In genomic region chr3:113625724-113626348, GRCh38 we compare ENCODE assay signal across 10 cellular contexts.
DNase-seq lines count a peak whose midpoint lies in the region; ATAC-seq and TF ChIP-seq lines count a peak whose summit lies in the region.
"Had no signal": no experiment of that assay in that cellular context is flagged by ENCODE, and none has a peak within 500 bp of the region (broad histone marks: within the 10 kb centered on the region; RNA-seq: fewer than 3 reads in every experiment).

No MANE protein-coding gene starts in this region.

- in situ Hi-C loops in GM23248 (cut with MboI), result no loop called here

- peaks cover 16% of the 10 kb centered on the region for H3K4me1 Mint-ChIP-seq in CD4-positive, alpha-beta T cell (ENCODE audit: low read depth)
- H3K4me1 Mint-ChIP-seq in activated B cell treated with CpG ODN at 0.5 μM for 24 hours (peaks cover 48% of the 10 kb centered on the region), neural crest cell (no peaks in the 10 kb centered on the region)

- WGBS in GM23248 (ENCODE audit: low coverage in 1 of 2, low lambda C conversion rate in 2 of 2, missing lambda C conversion rate in 2 of 2), 2 experiments, result 75 to 78% methylated on average over 12 of the region's 12 CpGs

- no peak overlapping the region for H3K9ac ChIP-seq in GM23248

- H3F3A ChIP-seq in GM23248 (ENCODE audit: insufficient read depth), result no peaks in the 10 kb centered on the region

- no peaks in the 10 kb centered on the region for H3K9me3 Mint-ChIP-seq in CD4-positive, alpha-beta T cell
- no peaks in the 10 kb centered on the region for H3K9me3 Mint-ChIP-seq in activated B cell treated with CpG ODN at 0.5 μM for 24 hours
- no peaks in the 10 kb centered on the region for H3K9me3 Mint-ChIP-seq in neural crest cell
- H3K9me3 Mint-ChIP-seq: CD4-positive, CD25-positive, alpha-beta regulatory T cell had no signal

- H3K27ac ChIP-seq in CD4-positive, alpha-beta T cell (ENCODE audit: low read depth, low read length), result no peak overlapping the region
- no peak overlapping the region for H3K27ac ChIP-seq in GM23248
- H3K27ac ChIP-seq: suprapubic skin had no signal

- H3K4me2 ChIP-seq in GM23248 (ENCODE audit: unreplicated experiment), result no peak overlapping the region

- no peak for ATAC-seq in CD4-positive, alpha-beta T cell (ENCODE audit: poor library complexity)
- ATAC-seq in activated B cell treated with CpG ODN at 0.5 μM for 24 hours (ENCODE audit: low read depth) (no peak), HG03432 (IDR thresholded peaks at IDR 0.05; ENCODE audit: unreplicated experiment) (no peak)

- no peaks in the 10 kb centered on the region for H3K9me3 ChIP-seq in CD4-positive, alpha-beta T cell (ENCODE audit: control insufficient read depth, low read length)
- H3K9me3 ChIP-seq in GM23248 (ENCODE audit: low read depth), result no peaks in the 10 kb centered on the region
- H3K9me3 ChIP-seq: suprapubic skin had no signal

- no peaks in the 10 kb centered on the region for H3K27me3 Mint-ChIP-seq in CD4-positive, alpha-beta T cell
- H3K27me3 Mint-ChIP-seq in activated B cell treated with CpG ODN at 0.5 μM for 24 hours (no peaks in the 10 kb centered on the region), neural crest cell (ENCODE audit: low read depth) (peaks cover 34% of the 10 kb centered on the region)
- H3K27me3 Mint-ChIP-seq: CD4-positive, CD25-positive, alpha-beta regulatory T cell had no signal

- CTCF ChIA-PET in CD4-positive, alpha-beta T cell (lab: Charles Lee), result no interaction called here
- CTCF ChIA-PET in activated B cell treated with CpG ODN at 0.5 μM for 24 hours (lab: Charles Lee), result interaction anchor here (1.0 to 1.4 kb wide), 5 partner anchors 18 to 286 kb away, joined by 3 to 5 read pairs (median 3); partner anchors contain the start of gene USF3

- POLR2A ChIA-PET in CD4-positive, alpha-beta T cell (lab: Charles Lee), result no interaction called here
- POLR2A ChIA-PET in activated B cell treated with CpG ODN at 0.5 μM for 24 hours (lab: Charles Lee), result interaction anchor here (0.6 to 1.5 kb wide), 5 partner anchors 33 to 843 kb away, joined by 3 to 14 read pairs (median 3); partner anchors contain the start of genes SPICE1 and USF3

- no peaks in the 10 kb centered on the region for H3K36me3 ChIP-seq in GM23248 (ENCODE audit: low read depth)
- H3K36me3 ChIP-seq: suprapubic skin had no signal

- H3K9me2 ChIP-seq in GM23248 (ENCODE audit: insufficient read depth), result no peaks in the 10 kb centered on the region

- H3K4me3 ChIP-seq in GM23248, result no peak overlapping the region
- H3K4me3 ChIP-seq: suprapubic skin had no signal

- no peaks in the 10 kb centered on the region for H4K20me1 ChIP-seq in GM23248 (ENCODE audit: insufficient read depth)

- peaks cover 84% of the 10 kb centered on the region for H3K36me3 Mint-ChIP-seq in CD4-positive, alpha-beta T cell (ENCODE audit: low read depth)
- H3K36me3 Mint-ChIP-seq in activated B cell treated with CpG ODN at 0.5 μM for 24 hours (ENCODE audit: low read depth) (peaks cover 60% of the 10 kb centered on the region), neural crest cell (ENCODE audit: low read depth) (no peaks in the 10 kb centered on the region)

- H3K4me1 ChIP-seq in GM23248 (ENCODE audit: insufficient read depth), result no peaks in the 10 kb centered on the region
- H3K4me1 ChIP-seq: suprapubic skin had no signal

- H3K4me3 Mint-ChIP-seq in CD4-positive, alpha-beta T cell, result no peak overlapping the region
- H3K4me3 Mint-ChIP-seq in activated B cell treated with CpG ODN at 0.5 μM for 24 hours (peak overlapping the region; percentile 84), neural crest cell (no peak overlapping the region)
- H3K4me3 Mint-ChIP-seq: CD4-positive, CD25-positive, alpha-beta regulatory T cell had no signal

- H3K27me3 ChIP-seq in CD4-positive, alpha-beta T cell (ENCODE audit: control insufficient read depth, insufficient read depth, low read length), result no peaks in the 10 kb centered on the region
- peaks cover 10% of the 10 kb centered on the region for H3K27me3 ChIP-seq in GM23248 (replicated peaks; ENCODE audit: insufficient read depth)
- H3K27me3 ChIP-seq: suprapubic skin had no signal

- no peaks in the 10 kb centered on the region for H3K79me2 ChIP-seq in GM23248 (ENCODE audit: insufficient read depth)

- no peak for TF ChIP-seq CTCF in CD4-positive, alpha-beta T cell (IDR thresholded peaks at IDR 0.05)
- TF ChIP-seq CTCF in activated B cell treated with CpG ODN at 0.5 μM for 24 hours (IDR thresholded peaks at IDR 0.05) (no peak), neural crest cell (conservative IDR thresholded peaks at IDR 0.05) (no peak)

- DNase-seq in CD4-positive, alpha-beta T cell, result no peak
- DNase-seq in GM23248 (no peak), activated B cell treated with CpG ODN at 0.5 μM for 24 hours (no peak), neural crest cell (ENCODE audit: low read depth, low spot score) (no peak), AG20443 (ENCODE audit: low spot score) (no peak), NCI-H510A (lab: John Stamatoyannopoulos, UW) (no peak)
- DNase-seq: CD4-positive, CD25-positive, alpha-beta regulatory T cell; small intestine had no signal

- intact Hi-C loops in CD4-positive, alpha-beta T cell (cut with DNase I, micrococcal nuclease), result no loop called here
- intact Hi-C loops in activated B cell treated with CpG ODN at 0.5 μM for 24 hours (cut with micrococcal nuclease), result loop anchor here (1.0 to 5.0 kb wide), 9 partner anchors 19 to 575 kb away; partner anchors contain the start of gene USF3

- H3K27ac Mint-ChIP-seq in CD4-positive, alpha-beta T cell, result peak overlapping the region; percentile 72
- peak overlapping the region; percentile 87 for H3K27ac Mint-ChIP-seq in activated B cell treated with CpG ODN at 0.5 μM for 24 hours
- peak overlapping the region; percentile 28 for H3K27ac Mint-ChIP-seq in neural crest cell (ENCODE audit: unreplicated experiment)

- H2AFZ ChIP-seq in GM23248, result 0 out of 2 replicates have a peak overlapping the region, but pooled peaks have one; percentile 40

Comparison
In these comparisons a context has a peak if more than half of its experiments do, and no peak if none do; other contexts are left out.
1. H3K27ac Mint-ChIP-seq: peak in every context shown above with its lines; median percentile 87 in activated B cell treated with CpG ODN at 0.5 μM for 24 hours; 72 in CD4-positive, alpha-beta T cell; 28 in neural crest cell.